8 cellular contexts compared by ENCODE assay signal in genomic region chr19:1942078-1942933, GRCh38. TPM values are rescaled to one million over a fixed set of nuclear protein-coding genes. Genes with fewer than 3 reads are reported as not detected.
A peak's percentile ranks its signal among the peaks of the same experiment; 100 is the strongest.
DNase-seq lines count a peak whose midpoint lies in the region; ATAC-seq, FAIRE-seq and TF ChIP-seq lines count a peak whose summit lies in the region.

No MANE protein-coding gene starts in this region.

- peaks cover 26% of the 10 kb centered on the region for H3K4me1 ChIP-seq in DOHH2 (ENCODE audit: control insufficient read depth, low read length)
- H3K4me1 ChIP-seq in neutrophil (ENCODE audit: control insufficient read depth in 1 of 2, insufficient read depth in 1 of 2, low read depth in 1 of 2, low read length in 1 of 2) = peaks cover 35 to 40% of the 10 kb centered on the region in 2 experiments
- H3K4me1 ChIP-seq in suprapubic skin = peaks cover 48% of the 10 kb centered on the region

- intact Hi-C loops in activated naive CD4-positive, alpha-beta T cell treated with anti-CD3 and anti-CD28 coated beads for 36 hours (cut with micrococcal nuclease) = loop anchor here (1.0 kb wide), 4 partner anchors 13 to 154 kb away; partner anchors contain the start of genes ADAT3, IZUMO4, MOB3A and SCAMP4

- no peaks in the 10 kb centered on the region for H3K9me3 Mint-ChIP-seq in activated naive CD4-positive, alpha-beta T cell treated with anti-CD3 and anti-CD28 coated beads for 36 hours

- no peak for FAIRE-seq in frontal cortex (lab: Jason Lieb, UNC)

- H3K27ac ChIP-seq in DOHH2 (ENCODE audit: low read depth, low read length) (peak overlapping the region; percentile 81), neutrophil (peak overlapping the region; percentile 100), suprapubic skin (peak overlapping the region; percentile 98)

- H3F3A ChIP-seq in DOHH2 (ENCODE audit: control insufficient read depth, insufficient read depth) = peaks cover 9% of the 10 kb centered on the region

- H3K36me3 Mint-ChIP-seq in activated naive CD4-positive, alpha-beta T cell treated with anti-CD3 and anti-CD28 coated beads for 36 hours (ENCODE audit: low read depth) = peaks cover 4% of the 10 kb centered on the region

- DNase-seq in HT-29 (ENCODE audit: low spot score) (peak; percentile 55), frontal cortex (ENCODE audit: low spot score in 2 of 2) (peak; percentile 69 to 73), suprapubic skin (ENCODE audit: low spot score in 2 of 2) (peak; percentile 90 to 91)
- DNase-seq in activated naive CD4-positive, alpha-beta T cell treated with anti-CD3 and anti-CD28 coated beads for 36 hours = peak; percentile 89

- CTCF ChIA-PET in activated naive CD4-positive, alpha-beta T cell treated with anti-CD3 and anti-CD28 coated beads for 36 hours (lab: Charles Lee) = interaction anchor here (1.2 to 2.1 kb wide), 2 partner anchors 14 to 139 kb away, joined by 3 to 10 read pairs; no protein-coding TSS in a partner anchor

- 0% methylated on average over 10 of the region's 40 CpGs for WGBS in suprapubic skin

- peak overlapping the region; percentile 91 for H3K4me3 Mint-ChIP-seq in activated naive CD4-positive, alpha-beta T cell treated with anti-CD3 and anti-CD28 coated beads for 36 hours

- TF ChIP-seq CTCF in DOHH2 (IDR thresholded peaks at IDR 0.05; ENCODE audit: low read depth, low read length, poor library complexity, severe bottlenecking) (no peak), neutrophil (IDR thresholded peaks at IDR 0.05) (peak; percentile 26), suprapubic skin (IDR thresholded peaks at IDR 0.05) (no peak)

- peaks cover 57% of the 10 kb centered on the region for H3K79me2 ChIP-seq in DOHH2 (ENCODE audit: control insufficient read depth, low read length)

- H3K36me3 ChIP-seq in DOHH2 (ENCODE audit: control insufficient read depth, low read length) = peaks cover 8% of the 10 kb centered on the region
- H3K36me3 ChIP-seq in neutrophil = no peaks in the 10 kb centered on the region
- H3K36me3 ChIP-seq in suprapubic skin = no peaks in the 10 kb centered on the region

- H3K4me2 ChIP-seq in DOHH2 (ENCODE audit: low read length) = peak overlapping the region; percentile 95

- peak overlapping the region; percentile 92 for H3K27ac Mint-ChIP-seq in activated naive CD4-positive, alpha-beta T cell treated with anti-CD3 and anti-CD28 coated beads for 36 hours

- H3K9me3 ChIP-seq in DOHH2 (ENCODE audit: control insufficient read depth, insufficient read depth, low read length) (no peaks in the 10 kb centered on the region), neutrophil (no peaks in the 10 kb centered on the region), suprapubic skin (no peaks in the 10 kb centered on the region)

- no peak for TF ChIP-seq EP300 in suprapubic skin (IDR thresholded peaks at IDR 0.05)

- H3K27me3 ChIP-seq in DOHH2 (ENCODE audit: control insufficient read depth, low read length) (no peaks in the 10 kb centered on the region), neutrophil (no peaks in the 10 kb centered on the region), suprapubic skin (no peaks in the 10 kb centered on the region)

- peaks cover 31% of the 10 kb centered on the region for H3K4me1 Mint-ChIP-seq in activated naive CD4-positive, alpha-beta T cell treated with anti-CD3 and anti-CD28 coated beads for 36 hours (ENCODE audit: low read depth)

- H3K27me3 Mint-ChIP-seq in activated naive CD4-positive, alpha-beta T cell treated with anti-CD3 and anti-CD28 coated beads for 36 hours (ENCODE audit: low read depth) = no peaks in the 10 kb centered on the region

- no peaks in the 10 kb centered on the region for H3K9me2 ChIP-seq in DOHH2 (replicated peaks; ENCODE audit: control insufficient read depth, low read length)

- H3K4me3 ChIP-seq in DOHH2 (ENCODE audit: low read length) (peak overlapping the region; percentile 99), neutrophil (ENCODE audit: low read depth in 1 of 2, low read length in 1 of 2) (peak overlapping the region; percentile 72 to 89), suprapubic skin (peak overlapping the region; percentile 79)

- TF ChIP-seq POLR2A in Raji (IDR thresholded peaks at IDR 0.05; ENCODE audit: insufficient read depth, low read depth, low read length) (peak; percentile 51; the same call in 1 of the 2 replicates), suprapubic skin (IDR thresholded peaks at IDR 0.05) (peak in 1 of 2 donors; percentile 15)

- H4K20me1 ChIP-seq in DOHH2 (ENCODE audit: control insufficient read depth, insufficient read depth, low read depth, low read length) = peaks cover 23% of the 10 kb centered on the region; the same call in 1 of the 2 replicates

- no peak for ATAC-seq in GM18870 (IDR thresholded peaks at IDR 0.05; ENCODE audit: unreplicated experiment)

RNA-seq across cellular contexts. Expression of gene CSNK1G2, which starts 1.3 kb away (rescaled TPM):
- 175 and 178 TPM in 2 replicates for total RNA-seq in HT-29 (2014; rRNA removed; shearing (Covaris generic))
- total RNA-seq in activated naive CD4-positive, alpha-beta T cell treated with anti-CD3 and anti-CD28 coated beads for 36 hours = 10 to 100 TPM; 50.6 to 51.0 TPM
- total RNA-seq in frontal cortex (41.6 TPM), suprapubic skin (10 to 100 TPM; 46.1 to 89.0 (median 59.3) TPM)

RNA-seq across cellular contexts. Expression of gene ADAT3, which starts 37.1 kb away (rescaled TPM):
- total RNA-seq in HT-29 (2014; rRNA removed; shearing (Covaris generic)) = 3.2 and 6.9 TPM in 2 replicates
- 1 to 10 TPM; 3.0 to 3.4 TPM for total RNA-seq in activated naive CD4-positive, alpha-beta T cell treated with anti-CD3 and anti-CD28 coated beads for 36 hours
- total RNA-seq in frontal cortex (1.2 TPM), suprapubic skin (10 to 100 TPM; 13.4 to 26.7 (median 22.3) TPM)

RNA-seq across cellular contexts. Expression of gene SCAMP4, which starts 37.1 kb away (rescaled TPM):
- 67.6 and 73.3 TPM in 2 replicates for total RNA-seq in HT-29 (2014; rRNA removed; shearing (Covaris generic))
- 10 to 100 TPM; 12.1 to 14.5 TPM for total RNA-seq in activated naive CD4-positive, alpha-beta T cell treated with anti-CD3 and anti-CD28 coated beads for 36 hours
- total RNA-seq in frontal cortex (11.4 TPM), suprapubic skin (100 to 1,000 TPM in 2 of 4 donors, 10 to 100 TPM in 2; 68.1 to 119 (median 103) TPM)

RNA-seq across cellular contexts. Expression of gene ABHD17A, which starts 57.0 kb away (rescaled TPM):
- total RNA-seq in HT-29 (2014; rRNA removed; shearing (Covaris generic)) = 136 and 141 TPM in 2 replicates
- total RNA-seq in activated naive CD4-positive, alpha-beta T cell treated with anti-CD3 and anti-CD28 coated beads for 36 hours = 10 to 100 TPM; 79.3 to 79.9 TPM
- total RNA-seq in frontal cortex (42.0 TPM), suprapubic skin (100 to 1,000 TPM in 3 of 4 donors, 10 to 100 TPM in 1; 82.3 to 120 (median 110) TPM)
